Comparison of ENCODE assay signal across 27 cellular contexts in the genomic region with DNA sequence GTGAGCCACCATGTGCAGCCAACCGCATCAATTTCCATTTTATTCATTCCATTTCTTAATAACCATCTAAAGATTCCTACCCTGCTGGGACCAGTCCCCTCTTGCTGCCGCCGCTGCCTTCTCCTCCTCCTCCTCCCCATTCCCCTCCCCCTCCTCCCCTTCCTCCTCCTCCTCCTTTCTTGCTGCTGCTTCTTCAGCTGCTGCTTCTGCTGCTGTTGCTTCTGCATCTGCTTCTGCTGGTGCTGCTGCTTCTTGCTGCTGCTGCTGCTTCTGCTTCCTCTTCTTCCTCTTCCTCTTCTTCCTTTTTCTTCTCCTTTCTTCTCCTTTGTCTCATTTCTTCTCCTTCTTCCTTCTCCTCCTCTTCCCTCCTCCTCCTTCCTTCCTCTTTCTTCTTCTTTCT. TPM values are rescaled to one million over a fixed set of nuclear protein-coding genes. Genes with fewer than 3 reads are reported as not detected.
"Had no signal": no experiment of that assay in that cellular context is flagged by ENCODE, and none has a peak within 500 bp of the region (broad histone marks: within the 10 kb centered on the region; RNA-seq: fewer than 3 reads in every experiment).

No MANE protein-coding gene starts in this region.

- H3K36me3 ChIP-seq: adrenal gland, SJSA1 had no signal

- H3K9me3 ChIP-seq: adrenal gland, SJSA1 had no signal

- H3K27ac Mint-ChIP-seq: activated CD4-positive, alpha-beta memory T cell treated with anti-CD3 and anti-CD28 coated beads, Interleukin-2, amount 10 ng/mL, durations not matched to agents 7 days and 5 days; activated CD4-positive, alpha-beta T cell treated with anti-CD3 and anti-CD28 coated beads, Interleukin-2, amount 10 ng/mL, durations not matched to agents 7 days and 5 days; activated naive CD4-positive, alpha-beta T cell treated with anti-CD3 and anti-CD28 coated beads for 36 hours; activated naive CD8-positive, alpha-beta T cell treated with anti-CD3 and anti-CD28 coated beads, Interleukin-2, amount 10 ng/mL, durations not matched to agents 7 days and 5 days; activated T-helper 17 cell treated with anti-CD3 and anti-CD28 coated beads, Interleukin-2, amount 50 U/mL, for 72 hours; T-helper 17 cell had no signal

- H3K4me3 Mint-ChIP-seq: activated CD4-positive, alpha-beta memory T cell treated with anti-CD3 and anti-CD28 coated beads, Interleukin-2, amount 10 ng/mL, durations not matched to agents 7 days and 5 days; activated CD4-positive, alpha-beta T cell treated with anti-CD3 and anti-CD28 coated beads, Interleukin-2, amount 10 ng/mL, durations not matched to agents 7 days and 5 days; activated naive CD4-positive, alpha-beta T cell treated with anti-CD3 and anti-CD28 coated beads for 36 hours; activated naive CD8-positive, alpha-beta T cell treated with anti-CD3 and anti-CD28 coated beads, Interleukin-2, amount 10 ng/mL, durations not matched to agents 7 days and 5 days; activated T-helper 17 cell treated with anti-CD3 and anti-CD28 coated beads, Interleukin-2, amount 50 U/mL, for 72 hours; T-helper 17 cell had no signal

- H3K27me3 Mint-ChIP-seq: activated CD4-positive, alpha-beta memory T cell treated with anti-CD3 and anti-CD28 coated beads, Interleukin-2, amount 10 ng/mL, durations not matched to agents 7 days and 5 days; activated CD4-positive, alpha-beta T cell treated with anti-CD3 and anti-CD28 coated beads, Interleukin-2, amount 10 ng/mL, durations not matched to agents 7 days and 5 days; activated T-helper 17 cell treated with anti-CD3 and anti-CD28 coated beads, Interleukin-2, amount 50 U/mL, for 72 hours; T-helper 17 cell had no signal

- H3K27me3 ChIP-seq: adrenal gland, SJSA1 had no signal

- DNase-seq: activated CD4-positive, alpha-beta memory T cell treated with anti-CD3 and anti-CD28 coated beads, Interleukin-2, amount 10 ng/mL, durations not matched to agents 7 days and 5 days; activated CD4-positive, alpha-beta T cell treated with anti-CD3 and anti-CD28 coated beads, Interleukin-2, amount 10 ng/mL, durations not matched to agents 7 days and 5 days; activated CD4-positive, CD25-positive, alpha-beta regulatory T cell; activated gamma-delta T cell; activated naive CD4-positive, alpha-beta T cell treated with anti-CD3 and anti-CD28 coated beads for 36 hours; activated naive CD8-positive, alpha-beta T cell treated with anti-CD3 and anti-CD28 coated beads, Interleukin-2, amount 10 ng/mL, durations not matched to agents 7 days and 5 days; activated T-cell treated with anti-CD3 and anti-CD28 coated beads for 4 hours; activated T-cell treated with anti-CD3 and anti-CD28 coated beads, Interleukin-2, amount 50 U/mL, for 48 hours; adrenal gland; anterior cingulate cortex; cerebellar nuclear complex; Karpas-422; MM.1S; NCI-H1105 treated with DMSO at 0.1 percent for 48 hours; NCI-H1436 treated with DMSO at 0.1 percent for 48 hours; NCI-H187; NCI-H2081; NCI-H510A treated with DMSO at 0.1 percent for 48 hours; NCI-H69; NK-92 treated with Interleukin-12 subunit alpha and Interleukin-12 subunit beta, amount 100 ng/mL, for 24 hours; RPMI8226; T-helper 17 cell; T-helper 9 cell had no signal

- H3K4me1 Mint-ChIP-seq: activated CD4-positive, alpha-beta memory T cell treated with anti-CD3 and anti-CD28 coated beads, Interleukin-2, amount 10 ng/mL, durations not matched to agents 7 days and 5 days; activated CD4-positive, alpha-beta T cell treated with anti-CD3 and anti-CD28 coated beads, Interleukin-2, amount 10 ng/mL, durations not matched to agents 7 days and 5 days; activated naive CD8-positive, alpha-beta T cell treated with anti-CD3 and anti-CD28 coated beads, Interleukin-2, amount 10 ng/mL, durations not matched to agents 7 days and 5 days; activated T-helper 17 cell treated with anti-CD3 and anti-CD28 coated beads, Interleukin-2, amount 50 U/mL, for 72 hours; T-helper 17 cell had no signal

- H3K4me1 ChIP-seq: adrenal gland, SJSA1 had no signal

- H3K27ac ChIP-seq: adrenal gland, SJSA1, VCaP had no signal

- H3K9me3 Mint-ChIP-seq: activated naive CD4-positive, alpha-beta T cell treated with anti-CD3 and anti-CD28 coated beads for 36 hours had no signal

- H3K4me3 ChIP-seq: adrenal gland, SJSA1 had no signal

RNA-seq across cellular contexts. Expression of gene KCNRG, which starts 59.1 kb away (rescaled TPM):
- total RNA-seq: activated naive CD4-positive, alpha-beta T cell treated with anti-CD3 and anti-CD28 coated beads for 36 hours; cardiac septum had no signal
